In genomic region chr1:155086182-155086741, GRCh38 we compare ENCODE assay signal across 8 cellular contexts. TPM values are rescaled to one million over a fixed set of nuclear protein-coding genes. Genes with fewer than 3 reads are reported as not detected.
DNase-seq lines count a peak whose midpoint lies in the region; ATAC-seq and TF ChIP-seq lines count a peak whose summit lies in the region.

No MANE protein-coding gene starts in this region.

- POLR2A ChIA-PET in activated CD8-positive, alpha-beta T cell treated with anti-CD3 and anti-CD28 coated beads for 36 hours (lab: Charles Lee): interaction anchor here (1.0 to 2.0 kb wide), 5 partner anchors 12 to 141 kb away, joined by 3 to 12 read pairs (median 4); partner anchors contain the start of gene EFNA4

- H3K4me1 Mint-ChIP-seq in activated CD8-positive, alpha-beta T cell treated with anti-CD3 and anti-CD28 coated beads for 36 hours (ENCODE audit: low read depth): peaks cover 22% of the 10 kb centered on the region

- TF ChIP-seq CTCF in GM12874 (IDR thresholded peaks at IDR 0.05; ENCODE audit: insufficient read depth, low read depth, low read length): peak; percentile 99
- TF ChIP-seq CTCF in activated CD8-positive, alpha-beta T cell treated with anti-CD3 and anti-CD28 coated beads for 36 hours (IDR thresholded peaks at IDR 0.05): peak; percentile 100

- intact Hi-C loops in activated CD8-positive, alpha-beta T cell treated with anti-CD3 and anti-CD28 coated beads for 36 hours (cut with micrococcal nuclease): loop anchor here (5.0 kb wide), 1 partner anchor 34 kb away; the partner anchor contains the start of gene ADAM15

- H3K27ac Mint-ChIP-seq in activated CD8-positive, alpha-beta T cell treated with anti-CD3 and anti-CD28 coated beads for 36 hours: peak overlapping the region; percentile 65

- peaks cover 30% of the 10 kb centered on the region for H3K27me3 Mint-ChIP-seq in activated CD8-positive, alpha-beta T cell treated with anti-CD3 and anti-CD28 coated beads for 36 hours

- peak; percentile 31 for ATAC-seq in activated CD8-positive, alpha-beta T cell treated with anti-CD3 and anti-CD28 coated beads for 36 hours
- ATAC-seq in HG02798 (IDR thresholded peaks at IDR 0.05; ENCODE audit: poor library complexity, unreplicated experiment): no peak

- CTCF ChIA-PET in activated CD8-positive, alpha-beta T cell treated with anti-CD3 and anti-CD28 coated beads for 36 hours (lab: Charles Lee): interaction anchor here (0.6 to 5.5 kb wide), 18 partner anchors 9 to 526 kb away, joined by 3 to 278 read pairs (median 8); partner anchors contain the start of genes ADAM15, EFNA4, KRTCAP2 and TRIM46

- H3K4me3 Mint-ChIP-seq in activated CD8-positive, alpha-beta T cell treated with anti-CD3 and anti-CD28 coated beads for 36 hours: peak overlapping the region; percentile 91

- no peaks in the 10 kb centered on the region for H3K9me3 Mint-ChIP-seq in activated CD8-positive, alpha-beta T cell treated with anti-CD3 and anti-CD28 coated beads for 36 hours

- H3K36me3 Mint-ChIP-seq in activated CD8-positive, alpha-beta T cell treated with anti-CD3 and anti-CD28 coated beads for 36 hours (ENCODE audit: low read depth): no peaks in the 10 kb centered on the region

- DNase-seq in A172 (ENCODE audit: low spot score): peak; percentile 63
- DNase-seq in NCI-H526 (lab: John Stamatoyannopoulos, UW): peak; percentile 72 to 89
- DNase-seq in activated CD8-positive, alpha-beta T cell treated with anti-CD3 and anti-CD28 coated beads for 36 hours: peak; percentile 93
- DNase-seq in effector CD8-positive, alpha-beta T cell (lab: John Stamatoyannopoulos, UW): peak; percentile 67
- DNase-seq in mucosa of gallbladder (ENCODE audit: low spot score): peak; percentile 65
- DNase-seq in stimulated activated CD8-positive, alpha-beta memory T cell treated with anti-CD3 and anti-CD28 coated beads, Interleukin-7, amount 100 ng/mL, for 48 hours (ENCODE audit: extremely low read depth in 1 of 2, low read depth in 1 of 2): peak; percentile 60 to 64

RNA-seq across cellular contexts. Expression of gene EFNA3, which starts 7.6 kb away (rescaled TPM):
- 1.5 and 2.5 TPM in 2 replicates for total RNA-seq in A172 (2014; rRNA removed; shearing (Covaris generic))
- 1 to 10 TPM; 5.1 to 8.6 TPM for total RNA-seq in activated CD8-positive, alpha-beta T cell treated with anti-CD3 and anti-CD28 coated beads for 36 hours
- 2.7 TPM for total RNA-seq in mucosa of gallbladder

RNA-seq across cellular contexts. Expression of gene EFNA4, which starts 22.7 kb away (rescaled TPM):
- 20.3 and 21.7 TPM in 2 replicates for total RNA-seq in A172 (2014; rRNA removed; shearing (Covaris generic))
- total RNA-seq in activated CD8-positive, alpha-beta T cell treated with anti-CD3 and anti-CD28 coated beads for 36 hours: 1 to 10 TPM; 7.1 to 7.8 TPM
- 12.8 TPM for total RNA-seq in mucosa of gallbladder

RNA-seq across cellular contexts. Expression of gene ADAM15, which starts 35.1 kb away (rescaled TPM):
- 144 and 154 TPM in 2 replicates for total RNA-seq in A172 (2014; rRNA removed; shearing (Covaris generic))
- 10 to 100 TPM; 36.4 to 37.2 TPM for total RNA-seq in activated CD8-positive, alpha-beta T cell treated with anti-CD3 and anti-CD28 coated beads for 36 hours
- 146 TPM for total RNA-seq in mucosa of gallbladder

RNA-seq across cellular contexts. Expression of gene EFNA1, which starts 41.4 kb away (rescaled TPM):
- total RNA-seq in A172 (2014; rRNA removed; shearing (Covaris generic)): 17.0 and 17.9 TPM in 2 replicates
- total RNA-seq in activated CD8-positive, alpha-beta T cell treated with anti-CD3 and anti-CD28 coated beads for 36 hours: under 1 TPM; 0.59 to 0.60 TPM
- total RNA-seq in mucosa of gallbladder: 100.0 TPM

RNA-seq across cellular contexts. Expression of gene SLC50A1, which starts 49.4 kb away (rescaled TPM):
- 30.4 and 39.8 TPM in 2 replicates for total RNA-seq in A172 (2014; rRNA removed; shearing (Covaris generic))
- 10 to 100 TPM; 59.7 to 64.0 TPM for total RNA-seq in activated CD8-positive, alpha-beta T cell treated with anti-CD3 and anti-CD28 coated beads for 36 hours
- 54.7 TPM for total RNA-seq in mucosa of gallbladder
